In genomic region chrX:41314204-41314603, GRCh38 we compare ENCODE assay signal across 1 cellular context.
TF ChIP-seq lines count a peak whose summit lies in the region.

No MANE protein-coding gene starts in this region.

TF ChIP-seq in IMR-90, 13 proteins besides CTCF, POLR2A, EP300 and RAD21 (continued from another document):
- TF ChIP-seq ELK1 (IDR thresholded peaks at IDR 0.05; ENCODE audit: borderline replicate concordance, low read depth, low read length) (no peak), CEBPB (IDR thresholded peaks at IDR 0.05; ENCODE audit: low read depth, low read length) (no peak)
